Comparison of ENCODE assay signal across 28 cellular contexts in the genomic region with DNA sequence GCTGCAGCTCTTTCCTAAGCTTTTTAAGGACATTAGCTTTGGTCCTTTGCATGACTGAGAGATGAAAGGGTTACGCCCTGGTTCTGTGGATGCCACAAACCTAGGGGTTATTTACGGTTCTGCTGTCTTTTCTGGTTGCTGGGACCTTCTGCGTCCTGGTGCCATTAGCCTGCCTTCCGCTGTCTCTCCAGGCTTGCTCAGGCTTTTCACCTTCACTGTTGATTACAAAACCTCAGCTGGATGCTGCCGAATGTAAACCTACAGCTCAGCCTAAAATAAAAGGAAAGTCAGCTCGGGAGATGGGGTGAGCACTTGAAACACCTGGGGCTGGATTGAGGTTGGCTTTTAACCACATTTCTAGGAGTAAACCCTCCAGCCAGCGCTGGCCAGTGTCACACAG.
"Had no signal": no experiment of that assay in that cellular context is flagged by ENCODE, and none has a peak within 500 bp of the region (broad histone marks: within the 10 kb centered on the region; RNA-seq: fewer than 3 reads in every experiment).

No MANE protein-coding gene starts in this region.

- H3K36me3 ChIP-seq: breast epithelium, MG63, SJCRH30 had no signal

- H3K27ac ChIP-seq: breast epithelium, RWPE1, SJCRH30, VCaP had no signal

- DNase-seq: activated CD4-positive, alpha-beta memory T cell treated with anti-CD3 and anti-CD28 coated beads, Interleukin-2, amount 10 ng/mL, durations not matched to agents 7 days and 5 days; activated CD4-positive, alpha-beta T cell treated with anti-CD3 and anti-CD28 coated beads for 36 hours; activated CD4-positive, alpha-beta T cell treated with anti-CD3 and anti-CD28 coated beads, Interleukin-2, amount 50 U/mL, for 1 hour; activated CD8-positive, alpha-beta memory T cell treated with anti-CD3 and anti-CD28 coated beads, Interleukin-2, amount 50 U/mL, for 4 hours; activated gamma-delta T cell treated with Interleukin-2 at 50 U/mL for 16 hours; activated naive CD4-positive, alpha-beta T cell treated with anti-CD3 and anti-CD28 coated beads, Interleukin-2, amount 10 ng/mL, durations not matched to agents 7 days and 5 days; activated naive CD8-positive, alpha-beta T cell treated with anti-CD3 and anti-CD28 coated beads for 36 hours; activated T-cell treated with anti-CD3 and anti-CD28 coated beads, Interleukin-2, amount 50 U/mL, for 72 hours; anterior cingulate cortex; caudate nucleus; MG63; NCI-H1105; NCI-H1436; NCI-H187; NCI-H2081; NCI-H2171; NCI-H2227 treated with DMSO at 0.1 percent for 48 hours; NCI-H510A; NCI-H526 treated with DMSO at 0.1 percent for 48 hours; NK-92 treated with Interleukin-12 subunit alpha and Interleukin-12 subunit beta, amount 100 ng/mL, for 24 hours; OCI-M1; Right ventricle myocardium superior; SJCRH30; SK-N-SH; T-helper 1 cell had no signal

- H3K9me3 ChIP-seq: breast epithelium, MG63, SJCRH30, SK-N-SH had no signal

- H3K27me3 ChIP-seq: breast epithelium, MG63, SJCRH30 had no signal

- H3K4me3 ChIP-seq: breast epithelium, MG63, SJCRH30 had no signal

- H3K4me1 ChIP-seq: breast epithelium, SJCRH30 had no signal
